10 cellular contexts compared by ENCODE assay signal in genomic region chr9:2291980-2292704, GRCh38.
DNase-seq lines count a peak whose midpoint lies in the region; ATAC-seq and TF ChIP-seq lines count a peak whose summit lies in the region.
"Had no signal": no experiment of that assay in that cellular context is flagged by ENCODE, and none has a peak within 500 bp of the region (broad histone marks: within the 10 kb centered on the region; RNA-seq: fewer than 3 reads in every experiment).

No MANE protein-coding gene starts in this region.

- H3K9ac ChIP-seq in BLaER1, result peak overlapping the region; percentile 82

- 93% methylated on average over 8 of the region's 8 CpGs for WGBS in right cardiac atrium

- H3K27me3 ChIP-seq in BLaER1 (no peaks in the 10 kb centered on the region), RWPE2 (ENCODE audit: insufficient read depth, poor library complexity, severe bottlenecking) (no peaks in the 10 kb centered on the region), right cardiac atrium (ENCODE audit: control insufficient read depth, insufficient read depth) (no peaks in the 10 kb centered on the region)

- peaks cover 23% of the 10 kb centered on the region for H3K9me3 ChIP-seq in BLaER1
- H3K9me3 ChIP-seq in RWPE2 (ENCODE audit: severe bottlenecking), result no peaks in the 10 kb centered on the region
- H3K9me3 ChIP-seq in right cardiac atrium (ENCODE audit: control insufficient read depth, low read length), result no peaks in the 10 kb centered on the region

- H3K4me2 ChIP-seq in BLaER1, result peak overlapping the region; percentile 80

- DNase-seq in NCI-H1092 treated with DMSO at 0.1 percent for 48 hours (lab: John Stamatoyannopoulos, UW) (peak; percentile 95), RWPE2 (ENCODE audit: low spot score) (no peak), right cardiac atrium (peak in 1 of 3 donors; percentile 32), GM20000 (ENCODE audit: low spot score) (no peak), cortex of kidney (lab: John Stamatoyannopoulos, UW) (no peak)
- DNase-seq: CD4-positive, CD25-positive, alpha-beta regulatory T cell; T-cell had no signal

- peaks cover 18% of the 10 kb centered on the region for H3K36me3 ChIP-seq in BLaER1
- no peaks in the 10 kb centered on the region for H3K36me3 ChIP-seq in RWPE2 (ENCODE audit: low read depth)

- intact Hi-C loops in right cardiac atrium (cut with DNase I), result no loop called here

- TF ChIP-seq CTCF in RWPE2 (IDR thresholded peaks at IDR 0.05; ENCODE audit: poor library complexity, severe bottlenecking) (no peak), GM20000 (IDR thresholded peaks at IDR 0.05; ENCODE audit: extremely low read depth, missing control alignments) (no peak)

- H3K27ac ChIP-seq in BLaER1 (peak overlapping the region; percentile 98), RWPE2 (ENCODE audit: poor library complexity, severe bottlenecking) (no peak overlapping the region), right cardiac atrium (ENCODE audit: low read length) (no peak overlapping the region)

- peaks cover 86% of the 10 kb centered on the region for H3K4me1 ChIP-seq in BLaER1
- no peaks in the 10 kb centered on the region for H3K4me1 ChIP-seq in RWPE2 (ENCODE audit: insufficient read depth, poor library complexity, severe bottlenecking)
- H3K4me1 ChIP-seq in right cardiac atrium (ENCODE audit: control insufficient read depth, insufficient read depth, low read length), result no peaks in the 10 kb centered on the region

- H3K4me3 ChIP-seq in BLaER1 (peak overlapping the region; percentile 24; the same call in 1 of the 2 replicates), RWPE2 (ENCODE audit: severe bottlenecking) (no peak overlapping the region), right cardiac atrium (ENCODE audit: low read length) (no peak overlapping the region)

- peak; percentile 52; the same call in 2 of the 3 replicates for ATAC-seq in RWPE2 (ENCODE audit: low read depth)
- peak; percentile 34 to 48 for ATAC-seq in right cardiac atrium
- ATAC-seq in GM19023 (IDR thresholded peaks at IDR 0.05; ENCODE audit: unreplicated experiment), result no peak
- no peak for ATAC-seq in GM21529 (IDR thresholded peaks at IDR 0.05; ENCODE audit: unreplicated experiment)
- ATAC-seq: T-cell had no signal

- no peaks in the 10 kb centered on the region for H4K20me1 ChIP-seq in BLaER1

Comparison
In these comparisons a context has a peak if more than half of its experiments do, and no peak if none do; other contexts are left out.
1. ATAC-seq: peak in RWPE2 (single experiment) and right cardiac atrium (2 of 2); none in GM19023 (single experiment) and GM21529 (single experiment).